8 cellular contexts compared by ENCODE assay signal in genomic region chr1:202191391-202191790, GRCh38. TPM values are rescaled to one million over a fixed set of nuclear protein-coding genes. Genes with fewer than 3 reads are reported as not detected.
"Had no signal": no experiment of that assay in that cellular context is flagged by ENCODE, and none has a peak within 500 bp of the region (broad histone marks: within the 10 kb centered on the region; RNA-seq: fewer than 3 reads in every experiment).

No MANE protein-coding gene starts in this region.

RNA-seq across cellular contexts. Expression of gene LGR6, which starts 2.2 kb away (rescaled TPM):
- total RNA-seq: osteoblast, pulmonary artery endothelial cell had no signal
- polyA plus RNA-seq: neural cell had no signal

RNA-seq across cellular contexts. Expression of gene PTPN7, which starts 31.0 kb away (rescaled TPM):
- total RNA-seq: neural crest cell, osteoblast, osteocyte, progenitor cell of endocrine pancreas, renal cortical epithelial cell, smooth muscle cell had no signal
- polyA plus RNA-seq: smooth muscle cell had no signal
